Comparison of ENCODE assay signal across 19 cellular contexts in the genomic region with DNA sequence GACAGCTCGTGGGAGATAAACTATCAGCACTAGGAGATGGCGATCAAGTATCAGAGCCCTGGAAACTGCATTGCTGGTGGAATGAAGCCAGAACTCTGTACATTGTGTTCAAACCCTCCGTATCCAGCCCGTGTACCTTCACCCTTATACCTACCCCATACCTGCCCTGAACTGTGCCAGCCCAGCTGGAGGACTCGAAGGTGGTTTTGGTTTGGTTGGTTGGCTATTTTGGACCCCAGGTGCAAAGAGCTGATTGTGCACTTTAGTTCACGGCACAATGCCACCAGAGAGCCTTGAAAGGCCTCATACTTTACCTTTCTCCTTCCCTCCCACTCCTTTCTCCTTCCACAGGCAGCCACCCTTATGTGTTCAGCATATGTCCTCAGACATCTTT. TPM values are rescaled to one million over a fixed set of nuclear protein-coding genes. Genes with fewer than 3 reads are reported as not detected.
A peak's percentile ranks its signal among the peaks of the same experiment; 100 is the strongest.
DNase-seq lines count a peak whose midpoint lies in the region; ATAC-seq, FAIRE-seq and TF ChIP-seq lines count a peak whose summit lies in the region.
"Had no signal": no experiment of that assay in that cellular context is flagged by ENCODE, and none has a peak within 500 bp of the region (broad histone marks: within the 10 kb centered on the region; RNA-seq: fewer than 3 reads in every experiment).

No MANE protein-coding gene starts in this region.

- TF ChIP-seq CTCF in HepG2 (CRISPR knock-in tag; IDR thresholded peaks at IDR 0.05) = no peak
- no peak for TF ChIP-seq CTCF in right lobe of liver (IDR thresholded peaks at IDR 0.05)
- TF ChIP-seq CTCF in H1 (IDR thresholded peaks at IDR 0.05; ENCODE audit: control extremely low read depth in 1 of 3, insufficient read depth in 1 of 3, low read depth in 1 of 3, low read length in 3 of 3) = no peak
- no peak for TF ChIP-seq CTCF in thyroid gland (IDR thresholded peaks at IDR 0.05)
- TF ChIP-seq CTCF in ovary (IDR thresholded peaks at IDR 0.05) = no peak
- no peak for TF ChIP-seq CTCF in mesothelial cell of epicardium (IDR thresholded peaks at IDR 0.05; ENCODE audit: unreplicated experiment)

- H2BK5ac ChIP-seq in H1 (ENCODE audit: low read depth, low read length) = no peak overlapping the region; the same call in 1 of the 2 replicates

- 0 out of 2 replicates have a peak overlapping the region, but pooled peaks have one; percentile 71 for H2BK12ac ChIP-seq in H1 (ENCODE audit: low read depth, low read length)

- no peaks in the 10 kb centered on the region; the same call in 1 of the 2 replicates for H3K23me2 ChIP-seq in H1 (ENCODE audit: low read depth, low read length)

- H3K4me1 Mint-ChIP-seq in naive thymus-derived CD4-positive, alpha-beta T cell = peaks cover 12 to 26% (median 17%) of the 10 kb centered on the region in 7 donors
- peaks cover 27% of the 10 kb centered on the region for H3K4me1 Mint-ChIP-seq in mesothelial cell of epicardium

- H3K4me2 ChIP-seq in HepG2 (ENCODE audit: low read depth, low read length) = no peak overlapping the region
- no peak overlapping the region for H3K4me2 ChIP-seq in H1 (ENCODE audit: insufficient read depth in 1 of 2, low read depth in 2 of 2, low read length in 2 of 2)
- H3K4me2 ChIP-seq: PC-9 had no signal

- no peaks in the 10 kb centered on the region for H3K9me3 Mint-ChIP-seq in naive thymus-derived CD4-positive, alpha-beta T cell
- H3K9me3 Mint-ChIP-seq in mesothelial cell of epicardium = no peaks in the 10 kb centered on the region

- TF ChIP-seq EP300 in HepG2 (IDR thresholded peaks at IDR 0.05; ENCODE audit: low read depth in 2 of 2, low read length in 2 of 2) (no peak), HepG2 (CRISPR knock-in tag; IDR thresholded peaks at IDR 0.05; ENCODE audit: borderline replicate concordance) (no peak), H1 (IDR thresholded peaks at IDR 0.05; ENCODE audit: borderline replicate concordance in 1 of 2, low read depth in 2 of 2, low read length in 2 of 2) (no peak), ovary (IDR thresholded peaks at IDR 0.05) (no peak)

- H3K79me2 ChIP-seq in HepG2 (ENCODE audit: insufficient read depth, low read length) (no peaks in the 10 kb centered on the region), H1 (ENCODE audit: control insufficient read depth in 1 of 2, insufficient read depth in 2 of 2, low read length in 2 of 2) (peaks cover 0 to 6% of the 10 kb centered on the region in 2 experiments; a peak in 2 of 4 replicates)

- 0% methylated on average over 3 of the region's 6 CpGs for WGBS in HepG2 (ENCODE audit: low lambda C conversion rate)
- 86% methylated on average over 2 of the region's 6 CpGs for WGBS in right lobe of liver (ENCODE audit: insufficient coverage, low coverage, low lambda C conversion rate, missing lambda C conversion rate)
- 91% methylated on average over 6 of the region's 6 CpGs; no CpG with 5 or more reads in 1 of the 2 experiments for WGBS in H1 (ENCODE audit: extremely low coverage in 1 of 2, insufficient coverage in 1 of 2, insufficient read length in 1 of 2, insufficient replicate concordance in 2 of 2, low coverage in 1 of 2, low lambda C conversion rate in 2 of 2, missing lambda C conversion rate in 1 of 2), 2 experiments
- 40 to 51% methylated on average over 6 of the region's 6 CpGs for WGBS in thyroid gland, 2 donors
- WGBS in ovary, 3 donors = 81 to 87% (median 82%) methylated on average over 6 of the region's 6 CpGs

- peak overlapping the region in 3 of 9 donors; percentile 32 to 93 (median 56) for H3K27ac Mint-ChIP-seq in naive thymus-derived CD4-positive, alpha-beta T cell
- no peak overlapping the region for H3K27ac Mint-ChIP-seq in mesothelial cell of epicardium

- H3K36me3 ChIP-seq in HepG2 (replicated peaks in 1 of 2; ENCODE audit: control insufficient read depth in 1 of 2, insufficient read depth in 2 of 2, low read length in 2 of 2) (no peaks in the 10 kb centered on the region), right lobe of liver (no peaks in the 10 kb centered on the region), H1 (ENCODE audit: control insufficient read depth in 2 of 4, insufficient read depth in 4 of 4, low read length in 3 of 4) (no peaks in the 10 kb centered on the region), thyroid gland (no peaks in the 10 kb centered on the region), ovary (no peaks in the 10 kb centered on the region)
- no peaks in the 10 kb centered on the region for H3K36me3 ChIP-seq in naive thymus-derived CD4-positive, alpha-beta T cell (ENCODE audit: control insufficient read depth in 2 of 3, insufficient read depth in 3 of 3, low read length in 3 of 3)
- H3K36me3 ChIP-seq: MG63 had no signal

- POLR2A ChIA-PET in HepG2 (lab: Yijun Ruan, JAX) (no interaction called here), H1 (lab: Charles Lee; ENCODE audit: partially characterized antibody) (interaction anchor here (2.1 to 4.1 kb wide), 3 partner anchors 12 to 78 kb away, joined by 8 to 44 read pairs (median 13); no protein-coding TSS in a partner anchor)
- POLR2A ChIA-PET in naive thymus-derived CD4-positive, alpha-beta T cell (lab: Charles Lee) = interaction anchor here (0.5 to 2.2 kb wide), 5 partner anchors 17 to 535 kb away, joined by 3 to 8 read pairs (median 5); no protein-coding TSS in a partner anchor

- H3K27ac ChIP-seq in HepG2 (ENCODE audit: extremely low read length, insufficient read depth, low read length) = no peak overlapping the region
- no peak overlapping the region for H3K27ac ChIP-seq in right lobe of liver
- H3K27ac ChIP-seq in H1 (ENCODE audit: low read depth, low read length) = no peak overlapping the region
- H3K27ac ChIP-seq in naive thymus-derived CD4-positive, alpha-beta T cell (ENCODE audit: low read depth, low read length) = no peak overlapping the region
- peak overlapping the region; percentile 49 to 76 (median 59) for H3K27ac ChIP-seq in thyroid gland
- H3K27ac ChIP-seq in ovary = no peak overlapping the region
- H3K27ac ChIP-seq: C4-2B, PC-9 had no signal

- H2BK20ac ChIP-seq in H1 (ENCODE audit: low read length) = no peak overlapping the region

- FAIRE-seq in HepG2 (lab: Jason Lieb, UNC) (no peak), H1 (lab: Jason Lieb, UNC) (no peak)
- FAIRE-seq: GM12892 had no signal

- no peak overlapping the region for H2AK5ac ChIP-seq in H1 (ENCODE audit: low read depth, low read length)

- no peak overlapping the region for H3K4me3 ChIP-seq in HepG2 (replicated peaks in 1 of 3; ENCODE audit: insufficient read depth in 1 of 3, low read depth in 2 of 3, low read length in 3 of 3)
- no peak overlapping the region for H3K4me3 ChIP-seq in right lobe of liver
- H3K4me3 ChIP-seq in H1 (ENCODE audit: extremely low read depth in 1 of 4, insufficient read depth in 2 of 4, low read depth in 3 of 4, low read length in 4 of 4) = no peak overlapping the region
- H3K4me3 ChIP-seq in naive thymus-derived CD4-positive, alpha-beta T cell (ENCODE audit: low read length) = no peak overlapping the region
- H3K4me3 ChIP-seq in thyroid gland (replicated peaks in 1 of 3) = no peak overlapping the region
- H3K4me3 ChIP-seq in ovary = no peak overlapping the region
- H3K4me3 ChIP-seq: MG63, PC-9 had no signal

- H3K36me3 Mint-ChIP-seq in naive thymus-derived CD4-positive, alpha-beta T cell = peaks cover 0 to 4% (median 0%) of the 10 kb centered on the region in 5 donors
- no peaks in the 10 kb centered on the region for H3K36me3 Mint-ChIP-seq in mesothelial cell of epicardium

- no peak for TF ChIP-seq RAD21 in HepG2 (CRISPR knock-in tag; IDR thresholded peaks at IDR 0.05)
- no peak for TF ChIP-seq RAD21 in H1 (IDR thresholded peaks at IDR 0.05 in 1 of 2, conservative IDR thresholded peaks at IDR 0.05 in 1 of 2; ENCODE audit: low read depth in 2 of 2, low read length in 2 of 2)

- CTCF ChIA-PET in HepG2 (lab: Yijun Ruan, JAX; ENCODE audit: low intra/inter-chr PET ratio, low total read pairs) (no interaction called here), H1 (lab: Charles Lee; ENCODE audit: partially characterized antibody) (interaction anchor here (0.9 to 16.1 kb wide), 10 partner anchors 10 to 481 kb away, joined by 3 to 159 read pairs (median 6); no protein-coding TSS in a partner anchor)
- CTCF ChIA-PET in naive thymus-derived CD4-positive, alpha-beta T cell (lab: Charles Lee) = interaction anchor here (1.0 to 2.5 kb wide), 3 partner anchors 14 to 514 kb away, joined by 3 to 14 read pairs (median 6); no protein-coding TSS in a partner anchor

- H3K79me1 ChIP-seq in H1 (ENCODE audit: low read depth, low read length) = no peaks in the 10 kb centered on the region

- no peak overlapping the region for H4K91ac ChIP-seq in H1 (replicated peaks; ENCODE audit: insufficient read length, low read length)

- no peak overlapping the region for H3K4ac ChIP-seq in H1 (replicated peaks; ENCODE audit: insufficient read length, low read depth, low read length)

- no peak overlapping the region for H3K9ac ChIP-seq in HepG2 (ENCODE audit: insufficient read depth, low read depth, low read length)
- H3K9ac ChIP-seq in H1 (replicated peaks in 1 of 4; ENCODE audit: extremely low read depth in 1 of 4, low read depth in 3 of 4, low read length in 3 of 4) = no peak overlapping the region

- H3K27me3 ChIP-seq in HepG2 (ENCODE audit: control insufficient read depth in 1 of 2, insufficient read depth in 2 of 2, low read length in 2 of 2) (peaks cover 4 to 42% of the 10 kb centered on the region in 2 experiments; a peak in 3 of 5 replicates), right lobe of liver (no peaks in the 10 kb centered on the region), H1 (replicated peaks in 1 of 4; ENCODE audit: control insufficient read depth in 3 of 4, extremely low read depth in 1 of 4, insufficient read depth in 3 of 4, low read length in 3 of 4) (no peaks in the 10 kb centered on the region), thyroid gland (no peaks in the 10 kb centered on the region), ovary (no peaks in the 10 kb centered on the region)
- peaks cover 0 to 3% of the 10 kb centered on the region in 2 donors for H3K27me3 ChIP-seq in naive thymus-derived CD4-positive, alpha-beta T cell (ENCODE audit: control insufficient read depth in 2 of 2, insufficient read depth in 2 of 2, low read length in 2 of 2)

- TF ChIP-seq POLR2A in HepG2 (IDR thresholded peaks at IDR 0.05; ENCODE audit: insufficient read depth in 1 of 2, low read depth in 2 of 2, low read length in 2 of 2) = no peak
- no peak for TF ChIP-seq POLR2A in right lobe of liver (IDR thresholded peaks at IDR 0.05)
- no peak for TF ChIP-seq POLR2A in H1 (IDR thresholded peaks at IDR 0.05; ENCODE audit: control extremely low read depth in 1 of 2, low read depth in 2 of 2, low read length in 2 of 2)
- no peak for TF ChIP-seq POLR2A in thyroid gland (IDR thresholded peaks at IDR 0.05)
- no peak for TF ChIP-seq POLR2A in ovary (IDR thresholded peaks at IDR 0.05)

- no peaks in the 10 kb centered on the region for H4K20me1 ChIP-seq in HepG2 (ENCODE audit: insufficient read depth, low read length)
- peaks cover 2 to 16% of the 10 kb centered on the region in 2 experiments for H4K20me1 ChIP-seq in H1 (replicated peaks in 1 of 2; ENCODE audit: control insufficient read depth in 1 of 2, insufficient read depth in 2 of 2, low read length in 2 of 2)

- H2AFZ ChIP-seq in HepG2 (ENCODE audit: low read length) (no peak overlapping the region), H1 (ENCODE audit: low read length) (no peak overlapping the region)
- H2AFZ ChIP-seq: PC-9 had no signal

- DNase-seq in HepG2 (ENCODE audit: low spot score) = no peak
- no peak for DNase-seq in right lobe of liver
- no peak for DNase-seq in H1 (ENCODE audit: low read depth in 1 of 2, low spot score in 2 of 2)
- DNase-seq in naive thymus-derived CD4-positive, alpha-beta T cell = no peak
- peak; percentile 48 to 51 for DNase-seq in thyroid gland
- DNase-seq in ovary = no peak
- no peak for DNase-seq in mesothelial cell of epicardium (ENCODE audit: low spot score in 2 of 2, unreplicated experiment in 2 of 2)
- no peak for DNase-seq in NCI-H510A (lab: John Stamatoyannopoulos, UW)
- DNase-seq: GOT3, Karpas-422, MG63, NCI-H2029 treated with DMSO at 0.1 percent for 48 hours, NCI-H226, NCI-H526 treated with DMSO at 0.1 percent for 48 hours, PC-9 had no signal

- no peak for ATAC-seq in HepG2
- no peak for ATAC-seq in right lobe of liver
- no peak for ATAC-seq in naive thymus-derived CD4-positive, alpha-beta T cell

- no peaks in the 10 kb centered on the region for H3K9me3 ChIP-seq in HepG2 (ENCODE audit: low read length)
- H3K9me3 ChIP-seq in right lobe of liver = no peaks in the 10 kb centered on the region
- no peaks in the 10 kb centered on the region for H3K9me3 ChIP-seq in H1 (ENCODE audit: insufficient read depth in 2 of 2, low read depth in 1 of 2, low read length in 1 of 2)
- H3K9me3 ChIP-seq in naive thymus-derived CD4-positive, alpha-beta T cell (ENCODE audit: control insufficient read depth in 2 of 3, low read length in 3 of 3) = no peaks in the 10 kb centered on the region
- H3K9me3 ChIP-seq in thyroid gland = no peaks in the 10 kb centered on the region
- no peaks in the 10 kb centered on the region for H3K9me3 ChIP-seq in ovary
- H3K9me3 ChIP-seq: MG63 had no signal

- peaks cover 0 to 39% (median 5%) of the 10 kb centered on the region in 5 donors for H3K27me3 Mint-ChIP-seq in naive thymus-derived CD4-positive, alpha-beta T cell
- H3K27me3 Mint-ChIP-seq in mesothelial cell of epicardium (ENCODE audit: low read depth) = peaks cover 3% of the 10 kb centered on the region

- H4K5ac ChIP-seq in H1 (ENCODE audit: insufficient read length, low read depth, low read length) = no peak overlapping the region

- no peak overlapping the region for H2BK120ac ChIP-seq in H1 (replicated peaks; ENCODE audit: low read depth, low read length)

- no peak overlapping the region for H3K18ac ChIP-seq in H1 (ENCODE audit: extremely low read depth, low read length)

- no peak overlapping the region for H2BK15ac ChIP-seq in H1 (ENCODE audit: low read length)

- no peak overlapping the region for H3K56ac ChIP-seq in H1 (replicated peaks; ENCODE audit: insufficient read length, low read depth, low read length)

- H3K4me1 ChIP-seq in HepG2 (ENCODE audit: insufficient read depth, low read length) = peaks cover 12% of the 10 kb centered on the region
- H3K4me1 ChIP-seq in right lobe of liver = no peaks in the 10 kb centered on the region
- peaks cover 14 to 23% (median 18%) of the 10 kb centered on the region in 4 experiments for H3K4me1 ChIP-seq in H1 (replicated peaks in 1 of 4; ENCODE audit: control insufficient read depth in 3 of 4, insufficient read depth in 4 of 4, low read length in 3 of 4)
- H3K4me1 ChIP-seq in naive thymus-derived CD4-positive, alpha-beta T cell (ENCODE audit: control insufficient read depth in 2 of 2, insufficient read depth in 2 of 2, low read length in 2 of 2) = peaks cover 0 to 10% of the 10 kb centered on the region in 2 donors
- H3K4me1 ChIP-seq in thyroid gland = peaks cover 45 to 54% of the 10 kb centered on the region in 2 donors
- no peaks in the 10 kb centered on the region for H3K4me1 ChIP-seq in ovary (ENCODE audit: insufficient read depth)

- BruUV-seq in HepG2 (replicated peaks; lab: Mats Ljungman, UMichigan) = no TSS peak

- peak overlapping the region in 6 of 10 donors; percentile 29 to 89 (median 84) for H3K4me3 Mint-ChIP-seq in naive thymus-derived CD4-positive, alpha-beta T cell
- no peak overlapping the region for H3K4me3 Mint-ChIP-seq in mesothelial cell of epicardium

- intact Hi-C loops in HepG2 (cut with micrococcal nuclease; ENCODE audit: unreplicated experiment) (no loop called here), right lobe of liver (cut with DNase I) (no loop called here), thyroid gland (cut with DNase I) (no loop called here), ovary (cut with DNase I) (no loop called here)
- intact Hi-C loops in naive thymus-derived CD4-positive, alpha-beta T cell (cut with micrococcal nuclease) = no loop called here

- no peak overlapping the region for H3K23ac ChIP-seq in H1 (ENCODE audit: insufficient read length)

- H4K8ac ChIP-seq in H1 (ENCODE audit: extremely low read depth, insufficient read depth, low read length) = no peak overlapping the region

- in situ Hi-C loops in HepG2 (cut with HindIII; ENCODE audit: extremely low pct_ligation_motif_present, low pct_unique_long_range_greater_than_20kb) = no loop called here

- H3K14ac ChIP-seq in H1 (ENCODE audit: insufficient read length) = no peak overlapping the region

RNA-seq across cellular contexts. Expression of a gene that starts 16.0 kb away (rescaled TPM):
- total RNA-seq in HepG2 (2016; rRNA removed; fragmentation: Illumina TruSeq; extraction: Trizol) (not detected in 2 replicates), right lobe of liver (1 to 10 TPM; 1.1 to 4.5 (median 1.6) TPM), thyroid gland (10 to 100 TPM; 19.2 to 35.6 (median 26.1) TPM), ovary (1 to 10 TPM in 4 of 7 donors, under 1 TPM in 3; 0.20 to 3.4 (median 1.7) TPM), mesothelial cell of epicardium (6.5 to 8.0 TPM (median 7.2 TPM) in 3 replicates)
- not detected in 2 replicates for total RNA-seq in HepG2 (2016; cell fraction: cytosol; rRNA removed; fragmentation: Illumina TruSeq; extraction: Trizol; ENCODE audit: low read depth)
- not detected in 2 replicates for total RNA-seq in HepG2 (2016; cell fraction: insoluble cytoplasmic fraction; rRNA removed; fragmentation: Illumina TruSeq; extraction: Trizol)
- not detected in 2 replicates for total RNA-seq in HepG2 (2016; cell fraction: membrane; rRNA removed; fragmentation: Illumina TruSeq; extraction: Trizol)
- total RNA-seq in HepG2 (2016; cell fraction: nucleus; rRNA removed; fragmentation: Illumina TruSeq; extraction: Trizol) = not detected in 2 replicates
- polyA plus RNA-seq in HepG2 (2011; rRNA removed) (not detected in 2 replicates), H1 (2011; rRNA removed) (8.6 and 10.8 TPM in 2 replicates), ovary (under 1 TPM; 0.12 to 0.51 TPM)
- under 0.01 and 0.03 TPM in 2 replicates for polyA plus RNA-seq in HepG2 (2011; cell fraction: cytosol; rRNA removed)
- polyA plus RNA-seq in HepG2 (2011; cell fraction: nucleus; rRNA removed) = not detected in 2 replicates
- polyA plus RNA-seq in HepG2 (2012) = not detected in 2 replicates
- polyA plus RNA-seq in HepG2 (2016; cell fraction: cytosol; fragmentation: Illumina TruSeq; extraction: Trizol; ENCODE audit: low read depth) = not detected in 2 replicates
- not detected in 2 replicates for polyA plus RNA-seq in HepG2 (2016; cell fraction: insoluble cytoplasmic fraction; fragmentation: Illumina TruSeq; extraction: Trizol; ENCODE audit: low read depth)
- not detected in 2 replicates for polyA plus RNA-seq in HepG2 (2016; cell fraction: membrane; fragmentation: Illumina TruSeq; extraction: Trizol; ENCODE audit: low read depth)
- not detected in 2 replicates for polyA plus RNA-seq in HepG2 (2016; cell fraction: nucleus; fragmentation: Illumina TruSeq; extraction: Trizol; ENCODE audit: insufficient read depth, low read depth)
- polyA minus RNA-seq in HepG2 (2011; rRNA and poly(A)+ RNA removed; ENCODE audit: low replicate concordance) = 7.3 TPM in 1 of 2 replicates, not detected in the other
- not detected in 2 replicates for polyA minus RNA-seq in HepG2 (2011; cell fraction: cytosol; rRNA and poly(A)+ RNA removed)
- polyA minus RNA-seq in HepG2 (2011; cell fraction: nucleus; rRNA and poly(A)+ RNA removed) = not detected in 2 replicates
- 18.9 and 20.9 TPM in 2 replicates for total RNA-seq in H1 (2021; fragmentation: NEBNext Ultra II Directional; extraction: Animal tissue kit (Norgen Biotek cat#: 25700))
- polyA plus RNA-seq in H1 (2011; cell fraction: cytosol; rRNA removed) = 9.9 TPM
- 13.0 TPM for polyA plus RNA-seq in H1 (2011; cell fraction: nucleus; rRNA removed)
- polyA plus RNA-seq in H1 (2012, experiment 1 of 2) = 7.5 to 9.3 TPM (median 8.6 TPM) in 4 replicates
- 6.2 TPM for polyA plus RNA-seq in H1 (2012, experiment 2 of 2)
- 5.4 TPM for polyA plus RNA-seq in H1 (2013, experiment 1 of 2)
- polyA plus RNA-seq in H1 (2013, experiment 2 of 2) = 5.4 TPM
- 21.7 and 25.4 TPM in 2 replicates for polyA minus RNA-seq in H1 (2011; rRNA and poly(A)+ RNA removed)
- 9.5 TPM for polyA minus RNA-seq in H1 (2011; cell fraction: cytosol; rRNA and poly(A)+ RNA removed)
- polyA minus RNA-seq in H1 (2011; cell fraction: nucleus; rRNA and poly(A)+ RNA removed) = 10.1 TPM
- 10 to 100 TPM in 1 of 5 experiments, 1 to 10 TPM in 1, under 1 TPM in 3; 0.11 to 10.6 (median 0.51) TPM for total RNA-seq in naive thymus-derived CD4-positive, alpha-beta T cell
- polyA plus RNA-seq in naive thymus-derived CD4-positive, alpha-beta T cell = under 1 TPM in 1 of 2 donors, not detected in 1; 0.20 TPM
- total RNA-seq: SK-MEL-5 had no signal

RNA-seq across cellular contexts. Expression of a gene that starts 50.6 kb away (rescaled TPM):
- total RNA-seq in HepG2 (2016; rRNA removed; fragmentation: Illumina TruSeq; extraction: Trizol) (not detected in 2 replicates), right lobe of liver (under 1 TPM in 1 of 6 experiments, not detected in 5; 0.20 TPM), thyroid gland (under 1 TPM in 1 of 4 donors, not detected in 3; 0.59 TPM), ovary (not detected), mesothelial cell of epicardium (not detected in 3 replicates)
- not detected in 2 replicates for total RNA-seq in HepG2 (2016; cell fraction: cytosol; rRNA removed; fragmentation: Illumina TruSeq; extraction: Trizol; ENCODE audit: low read depth)
- not detected in 2 replicates for total RNA-seq in HepG2 (2016; cell fraction: insoluble cytoplasmic fraction; rRNA removed; fragmentation: Illumina TruSeq; extraction: Trizol)
- total RNA-seq in HepG2 (2016; cell fraction: membrane; rRNA removed; fragmentation: Illumina TruSeq; extraction: Trizol) = not detected in 2 replicates
- not detected in 2 replicates for total RNA-seq in HepG2 (2016; cell fraction: nucleus; rRNA removed; fragmentation: Illumina TruSeq; extraction: Trizol)
- polyA plus RNA-seq in HepG2 (2011; rRNA removed) (not detected in 2 replicates), H1 (2011; rRNA removed) (not detected in 2 replicates), ovary (not detected)
- polyA plus RNA-seq in HepG2 (2011; cell fraction: cytosol; rRNA removed) = not detected in 2 replicates
- not detected in 2 replicates for polyA plus RNA-seq in HepG2 (2011; cell fraction: nucleus; rRNA removed)
- not detected in 2 replicates for polyA plus RNA-seq in HepG2 (2012)
- not detected in 2 replicates for polyA plus RNA-seq in HepG2 (2016; cell fraction: cytosol; fragmentation: Illumina TruSeq; extraction: Trizol; ENCODE audit: low read depth)
- not detected in 2 replicates for polyA plus RNA-seq in HepG2 (2016; cell fraction: insoluble cytoplasmic fraction; fragmentation: Illumina TruSeq; extraction: Trizol; ENCODE audit: low read depth)
- polyA plus RNA-seq in HepG2 (2016; cell fraction: membrane; fragmentation: Illumina TruSeq; extraction: Trizol; ENCODE audit: low read depth) = not detected in 2 replicates
- not detected in 2 replicates for polyA plus RNA-seq in HepG2 (2016; cell fraction: nucleus; fragmentation: Illumina TruSeq; extraction: Trizol; ENCODE audit: insufficient read depth, low read depth)
- not detected in 2 replicates for polyA minus RNA-seq in HepG2 (2011; rRNA and poly(A)+ RNA removed; ENCODE audit: low replicate concordance)
- not detected in 2 replicates for polyA minus RNA-seq in HepG2 (2011; cell fraction: cytosol; rRNA and poly(A)+ RNA removed)
- not detected in 2 replicates for polyA minus RNA-seq in HepG2 (2011; cell fraction: nucleus; rRNA and poly(A)+ RNA removed)
- total RNA-seq in H1 (2021; fragmentation: NEBNext Ultra II Directional; extraction: Animal tissue kit (Norgen Biotek cat#: 25700)) = not detected in 2 replicates
- not detected for polyA plus RNA-seq in H1 (2011; cell fraction: cytosol; rRNA removed)
- polyA plus RNA-seq in H1 (2011; cell fraction: nucleus; rRNA removed) = not detected
- polyA plus RNA-seq in H1 (2012, experiment 1 of 2) = not detected in 4 replicates
- not detected for polyA plus RNA-seq in H1 (2012, experiment 2 of 2)
- not detected for polyA plus RNA-seq in H1 (2013, experiment 1 of 2)
- not detected for polyA plus RNA-seq in H1 (2013, experiment 2 of 2)
- not detected in 2 replicates for polyA minus RNA-seq in H1 (2011; rRNA and poly(A)+ RNA removed)
- polyA minus RNA-seq in H1 (2011; cell fraction: cytosol; rRNA and poly(A)+ RNA removed) = not detected
- not detected for polyA minus RNA-seq in H1 (2011; cell fraction: nucleus; rRNA and poly(A)+ RNA removed)
- 10 to 100 TPM in 2 of 5 experiments, 1 to 10 TPM in 3; 6.4 to 12.8 (median 9.5) TPM for total RNA-seq in naive thymus-derived CD4-positive, alpha-beta T cell
- 1 to 10 TPM; 2.6 to 3.3 TPM for polyA plus RNA-seq in naive thymus-derived CD4-positive, alpha-beta T cell
- total RNA-seq: Daoy, PC-9 had no signal

Comparison
In these comparisons a context has a peak if more than half of its experiments do, and no peak if none do; other contexts are left out.
1. DNase-seq: peak in thyroid gland (2 of 2); none in HepG2 (single experiment), right lobe of liver (0 of 3), H1 (0 of 2), naive thymus-derived CD4-positive, alpha-beta T cell (0 of 9), ovary (0 of 5), mesothelial cell of epicardium (0 of 2) and NCI-H510A (single experiment).
2. H3K27ac ChIP-seq: peak in thyroid gland (3 of 3); none in HepG2 (single experiment), right lobe of liver (0 of 3), H1 (single experiment), naive thymus-derived CD4-positive, alpha-beta T cell (single experiment) and ovary (0 of 2).